ENCODE assay signal across 27 cellular contexts in genomic region chr1:8478566-8478965, GRCh38.
DNase-seq lines count a peak whose midpoint lies in the region; ATAC-seq, FAIRE-seq and TF ChIP-seq lines count a peak whose summit lies in the region.
"Had no signal": no experiment of that assay in that cellular context is flagged by ENCODE, and none has a peak within 500 bp of the region (broad histone marks: within the 10 kb centered on the region; RNA-seq: fewer than 3 reads in every experiment).

No MANE protein-coding gene starts in this region.

- DNase-seq in A673 (ENCODE audit: low spot score) (no peak), IMR-90 (no peak), H1 (ENCODE audit: low read depth in 1 of 2, low spot score in 2 of 2) (no peak), neural progenitor cell (ENCODE audit: low spot score) (no peak), immature natural killer cell (no peak), AG08396 (ENCODE audit: low spot score) (no peak)
- no peak for DNase-seq in activated CD4-positive, alpha-beta T cell treated with anti-CD3 and anti-CD28 coated beads for 36 hours
- DNase-seq: activated CD8-positive, alpha-beta T cell treated with anti-CD3 and anti-CD28 coated beads, Interleukin-2, amount 10 ng/mL, durations not matched to agents 7 days and 5 days; activated T-cell treated with anti-CD3 and anti-CD28 coated beads, Interleukin-2, amount 50 U/mL, for 1 hour; BE2C; effector CD4-positive, alpha-beta T cell; foreskin keratinocyte; GDM1; H7; left lung; midbrain; naive thymus-derived CD8-positive, alpha-beta T cell; NCI-H2081 treated with DMSO at 0.1 percent for 48 hours; NCI-H774; pancreas; stimulated activated CD4-positive, alpha-beta T cell treated with anti-CD3 and anti-CD28 coated beads, Interleukin-15, amount 100 ng/mL, for 24 hours had no signal

- H3K23me2 ChIP-seq in H1 (ENCODE audit: low read depth, low read length): no peaks in the 10 kb centered on the region

- TF ChIP-seq RAD21 in IMR-90 (IDR thresholded peaks at IDR 0.05; ENCODE audit: low read length): no peak
- no peak for TF ChIP-seq RAD21 in H1 (IDR thresholded peaks at IDR 0.05 in 1 of 2, conservative IDR thresholded peaks at IDR 0.05 in 1 of 2; ENCODE audit: low read depth in 2 of 2, low read length in 2 of 2)

- no peak overlapping the region for H2AK5ac ChIP-seq in IMR-90 (ENCODE audit: low read depth, low read length)
- no peak overlapping the region for H2AK5ac ChIP-seq in H1 (ENCODE audit: low read depth, low read length)

- no peak overlapping the region; the same call in 1 of the 2 replicates for H3K14ac ChIP-seq in IMR-90 (replicated peaks; ENCODE audit: low read depth, low read length)
- no peak overlapping the region for H3K14ac ChIP-seq in H1 (ENCODE audit: insufficient read length)

- ATAC-seq in IMR-90 (ENCODE audit: low read depth) (no peak), HG03108 (IDR thresholded peaks at IDR 0.05; ENCODE audit: unreplicated experiment) (no peak)
- no peak for ATAC-seq in activated CD4-positive, alpha-beta T cell treated with anti-CD3 and anti-CD28 coated beads for 36 hours
- ATAC-seq: activated CD4-positive, CD25-positive, alpha-beta regulatory T cell treated with anti-CD3 and anti-CD28 coated beads, Interleukin-2, amount 50 U/mL, for 24 hours; activated CD8-positive, alpha-beta T cell treated with anti-CD3 and anti-CD28 coated beads, Interleukin-2, amount 10 ng/mL, durations not matched to agents 7 days and 5 days; foreskin keratinocyte; left lung; naive thymus-derived CD8-positive, alpha-beta T cell had no signal

- intact Hi-C loops in A673 (cut with micrococcal nuclease; ENCODE audit: unreplicated experiment): no loop called here
- intact Hi-C loops in IMR-90 (cut with micrococcal nuclease): no loop called here
- intact Hi-C loops in activated CD4-positive, alpha-beta T cell treated with anti-CD3 and anti-CD28 coated beads for 36 hours (cut with DNase I, micrococcal nuclease): loop anchor here in 1 of 2 experiments (5.0 kb wide), 1 partner anchor 44 kb away; no protein-coding TSS in a partner anchor

- H3K27me3 Mint-ChIP-seq in neural progenitor cell (ENCODE audit: insufficient read depth, low read depth) (no peaks in the 10 kb centered on the region), immature natural killer cell (ENCODE audit: low read depth in 3 of 3) (peaks cover 4 to 7% (median 6%) of the 10 kb centered on the region in 3 donors)
- no peaks in the 10 kb centered on the region for H3K27me3 Mint-ChIP-seq in activated CD4-positive, alpha-beta T cell treated with anti-CD3 and anti-CD28 coated beads for 36 hours
- H3K27me3 Mint-ChIP-seq: brain; IgD-negative memory B cell; naive thymus-derived CD8-positive, alpha-beta T cell had no signal

- no peak for TF ChIP-seq CTCF in A673 (conservative IDR thresholded peaks at IDR 0.05; ENCODE audit: low read depth, low read length)
- no peak for TF ChIP-seq CTCF in IMR-90 (conservative IDR thresholded peaks at IDR 0.05; ENCODE audit: low read depth, low read length)
- TF ChIP-seq CTCF in H1 (IDR thresholded peaks at IDR 0.05; ENCODE audit: control extremely low read depth in 1 of 3, insufficient read depth in 1 of 3, low read depth in 1 of 3, low read length in 3 of 3): peak in 1 of 3 experiments; percentile 6; a peak in 1 of 4 replicates
- no peak for TF ChIP-seq CTCF in neural progenitor cell (IDR thresholded peaks at IDR 0.05)

- H4K91ac ChIP-seq in IMR-90 (ENCODE audit: insufficient read depth, low read depth, low read length) (peak overlapping the region; percentile 57), H1 (replicated peaks; ENCODE audit: insufficient read length, low read length) (no peak overlapping the region)

- in situ Hi-C loops in IMR-90 (cut with MboI; ENCODE audit: low sequenced_read_pairs): no loop called here

- H3K23ac ChIP-seq in IMR-90 (ENCODE audit: low read depth, low read length) (no peak overlapping the region), H1 (ENCODE audit: insufficient read length) (no peak overlapping the region)

- no peaks in the 10 kb centered on the region for H3F3A ChIP-seq in neural progenitor cell (ENCODE audit: low read depth)

- peaks cover 79% of the 10 kb centered on the region for H3K4me1 ChIP-seq in A673 (ENCODE audit: insufficient read depth, low read length, poor library complexity, severe bottlenecking)
- H3K4me1 ChIP-seq in IMR-90 (ENCODE audit: control insufficient read depth, insufficient read depth, low read length): peaks cover 19% of the 10 kb centered on the region
- H3K4me1 ChIP-seq in H1 (replicated peaks in 1 of 4; ENCODE audit: control insufficient read depth in 3 of 4, insufficient read depth in 4 of 4, low read length in 3 of 4): peaks cover 3 to 8% (median 6%) of the 10 kb centered on the region in 4 experiments; a peak in 6 of 7 replicates
- H3K4me1 ChIP-seq in neural progenitor cell: peaks cover 23% of the 10 kb centered on the region
- H3K4me1 ChIP-seq: BE2C had no signal

- CTCF ChIA-PET in A673 (lab: Charles Lee): no interaction called here
- CTCF ChIA-PET in IMR-90 (lab: Yijun Ruan, JAX): no interaction called here
- CTCF ChIA-PET in H1 (lab: Charles Lee; ENCODE audit: partially characterized antibody): interaction anchor here (0.6 to 4.6 kb wide), 4 partner anchors 9 to 1586 kb away, joined by 3 to 15 read pairs (median 4); no protein-coding TSS in a partner anchor
- CTCF ChIA-PET in activated CD4-positive, alpha-beta T cell treated with anti-CD3 and anti-CD28 coated beads for 36 hours (lab: Charles Lee): interaction anchor here (0.6 to 2.4 kb wide), 5 partner anchors 9 to 245 kb away, joined by 3 to 8 read pairs (median 3); no protein-coding TSS in a partner anchor

- no peak overlapping the region for H3K27ac Mint-ChIP-seq in neural progenitor cell
- H3K27ac Mint-ChIP-seq in activated CD4-positive, alpha-beta T cell treated with anti-CD3 and anti-CD28 coated beads for 36 hours: no peak overlapping the region
- no peak overlapping the region for H3K27ac Mint-ChIP-seq in immature natural killer cell
- H3K27ac Mint-ChIP-seq: activated CD8-positive, alpha-beta T cell treated with anti-CD3 and anti-CD28 coated beads, Interleukin-2, amount 10 ng/mL, durations not matched to agents 7 days and 5 days; IgD-negative memory B cell had no signal

- H4K8ac ChIP-seq in IMR-90 (ENCODE audit: low read depth in 2 of 2, low read length in 2 of 2) (peak overlapping the region in 1 of 2 experiments; percentile 16; a peak in 1 of 4 replicates), H1 (ENCODE audit: extremely low read depth, insufficient read depth, low read length) (no peak overlapping the region)

- H3K9me3 Mint-ChIP-seq in neural progenitor cell: no peaks in the 10 kb centered on the region
- no peaks in the 10 kb centered on the region for H3K9me3 Mint-ChIP-seq in activated CD4-positive, alpha-beta T cell treated with anti-CD3 and anti-CD28 coated beads for 36 hours (ENCODE audit: low read depth)
- no peaks in the 10 kb centered on the region for H3K9me3 Mint-ChIP-seq in immature natural killer cell
- H3K9me3 Mint-ChIP-seq: brain; IgD-negative memory B cell; naive thymus-derived CD8-positive, alpha-beta T cell had no signal

- H3K4me3 ChIP-seq in A673 (ENCODE audit: low read depth, low read length, poor library complexity, severe bottlenecking): no peak overlapping the region
- no peak overlapping the region for H3K4me3 ChIP-seq in IMR-90 (ENCODE audit: insufficient read depth, low read depth, low read length)
- H3K4me3 ChIP-seq in H1 (ENCODE audit: extremely low read depth in 1 of 4, insufficient read depth in 2 of 4, low read depth in 3 of 4, low read length in 4 of 4): no peak overlapping the region
- no peak overlapping the region for H3K4me3 ChIP-seq in neural progenitor cell
- H3K4me3 ChIP-seq: A549, hepatocyte, left lung, pancreas had no signal

- H2BK120ac ChIP-seq in IMR-90 (ENCODE audit: low read depth, low read length) (peak overlapping the region; percentile 5; the same call in 1 of the 2 replicates), H1 (replicated peaks; ENCODE audit: low read depth, low read length) (peak overlapping the region; percentile 38)

- TF ChIP-seq POLR2A in IMR-90 (IDR thresholded peaks at IDR 0.05; ENCODE audit: low read depth, low read length) (no peak), H1 (IDR thresholded peaks at IDR 0.05; ENCODE audit: control extremely low read depth in 1 of 2, low read depth in 2 of 2, low read length in 2 of 2) (no peak)

- H3K4ac ChIP-seq in IMR-90 (ENCODE audit: low read depth, low read length) (peak overlapping the region; percentile 0; the same call in 1 of the 2 replicates), H1 (replicated peaks; ENCODE audit: insufficient read length, low read depth, low read length) (no peak overlapping the region)

- H4K5ac ChIP-seq in IMR-90 (ENCODE audit: low read depth, low read length): no peak overlapping the region; the same call in 1 of the 2 replicates
- no peak overlapping the region for H4K5ac ChIP-seq in H1 (ENCODE audit: insufficient read length, low read depth, low read length)

- no TSS peak for BruUV-seq in A673 (replicated peaks; lab: Mats Ljungman, UMichigan)
- no TSS peak for BruUV-seq in IMR-90 (replicated peaks; lab: Mats Ljungman, UMichigan)

- H3K79me2 ChIP-seq in H1 (ENCODE audit: control insufficient read depth in 1 of 2, insufficient read depth in 2 of 2, low read length in 2 of 2) (peaks cover 0 to 32% of the 10 kb centered on the region in 2 experiments; a peak in 2 of 4 replicates), neural progenitor cell (ENCODE audit: low read depth) (peaks cover 69% of the 10 kb centered on the region)

- H2BK20ac ChIP-seq in IMR-90 (ENCODE audit: low read depth, low read length) (no peak overlapping the region; the same call in 1 of the 2 replicates), H1 (ENCODE audit: low read length) (no peak overlapping the region)

- H3K9me3 ChIP-seq in A673 (ENCODE audit: low read depth, low read length, poor library complexity, severe bottlenecking) (no peaks in the 10 kb centered on the region), IMR-90 (ENCODE audit: control insufficient read depth, insufficient read depth, low read length) (no peaks in the 10 kb centered on the region), H1 (ENCODE audit: insufficient read depth in 2 of 2, low read depth in 1 of 2, low read length in 1 of 2) (no peaks in the 10 kb centered on the region), neural progenitor cell (ENCODE audit: low read depth) (no peaks in the 10 kb centered on the region)
- H3K9me3 ChIP-seq: A549, BE2C, left lung, pancreas had no signal

- no peaks in the 10 kb centered on the region for H3K27me3 ChIP-seq in A673 (replicated peaks; ENCODE audit: insufficient read depth, low read depth, low read length, poor library complexity)
- no peaks in the 10 kb centered on the region for H3K27me3 ChIP-seq in IMR-90 (ENCODE audit: control insufficient read depth, insufficient read depth, low read length)
- no peaks in the 10 kb centered on the region for H3K27me3 ChIP-seq in H1 (replicated peaks in 1 of 4; ENCODE audit: control insufficient read depth in 3 of 4, extremely low read depth in 1 of 4, insufficient read depth in 3 of 4, low read length in 3 of 4)
- no peaks in the 10 kb centered on the region for H3K27me3 ChIP-seq in neural progenitor cell
- H3K27me3 ChIP-seq: BE2C, foreskin keratinocyte, hepatocyte, left lung, pancreas had no signal

- H3K36me3 ChIP-seq in A673 (ENCODE audit: insufficient read depth, low read length, poor library complexity, severe bottlenecking) (no peaks in the 10 kb centered on the region), IMR-90 (ENCODE audit: control insufficient read depth, insufficient read depth, low read length) (no peaks in the 10 kb centered on the region), H1 (ENCODE audit: control insufficient read depth in 2 of 4, insufficient read depth in 4 of 4, low read length in 3 of 4) (no peaks in the 10 kb centered on the region), neural progenitor cell (no peaks in the 10 kb centered on the region)
- H3K36me3 ChIP-seq: BE2C, left lung, pancreas had no signal

- H2AFZ ChIP-seq in IMR-90 (replicated peaks; ENCODE audit: low read length, poor library complexity) (no peak overlapping the region), H1 (ENCODE audit: low read length) (no peak overlapping the region), neural progenitor cell (replicated peaks) (no peak overlapping the region)
- H2AFZ ChIP-seq: hepatocyte had no signal

- no peak for TF ChIP-seq EP300 in H1 (IDR thresholded peaks at IDR 0.05; ENCODE audit: borderline replicate concordance in 1 of 2, low read depth in 2 of 2, low read length in 2 of 2)

- no peak overlapping the region for H3K4me2 ChIP-seq in IMR-90 (ENCODE audit: low read depth, low read length)
- no peak overlapping the region for H3K4me2 ChIP-seq in H1 (ENCODE audit: insufficient read depth in 1 of 2, low read depth in 2 of 2, low read length in 2 of 2)
- H3K4me2 ChIP-seq in neural progenitor cell: no peak overlapping the region
- H3K4me2 ChIP-seq: A549, hepatocyte had no signal

- FAIRE-seq in H1 (lab: Jason Lieb, UNC): no peak
- FAIRE-seq: A549 had no signal

- dilution Hi-C loops in IMR-90 (cut with HindIII; ENCODE audit: low sequenced_read_pairs, unreplicated experiment): no loop called here

- H3K9ac ChIP-seq in IMR-90 (ENCODE audit: low read depth, low read length) (no peak overlapping the region), H1 (replicated peaks in 1 of 4; ENCODE audit: extremely low read depth in 1 of 4, low read depth in 3 of 4, low read length in 3 of 4) (peak overlapping the region in 1 of 4 experiments; percentile 18; a peak in 1 of 7 replicates), neural progenitor cell (no peak overlapping the region)

- H4K20me1 ChIP-seq in IMR-90 (ENCODE audit: insufficient read depth, low read length) (peaks cover 22% of the 10 kb centered on the region; the same call in 1 of the 2 replicates), H1 (replicated peaks in 1 of 2; ENCODE audit: control insufficient read depth in 1 of 2, insufficient read depth in 2 of 2, low read length in 2 of 2) (peaks cover 2 to 3% of the 10 kb centered on the region in 2 experiments), neural progenitor cell (ENCODE audit: low read depth) (peaks cover 46% of the 10 kb centered on the region)

- H3K9me1 ChIP-seq in IMR-90 (ENCODE audit: insufficient read depth, low read length): peaks cover 12% of the 10 kb centered on the region

- no peak overlapping the region for H2BK12ac ChIP-seq in H1 (ENCODE audit: low read depth, low read length)

- H3K79me1 ChIP-seq in IMR-90 (ENCODE audit: low read depth in 1 of 2, low read length in 2 of 2) (peaks cover 13 to 57% of the 10 kb centered on the region in 2 experiments), H1 (ENCODE audit: low read depth, low read length) (no peaks in the 10 kb centered on the region; the same call in 1 of the 2 replicates)

- H3K56ac ChIP-seq in IMR-90 (ENCODE audit: extremely low read depth, insufficient read depth, low read length): no peak overlapping the region
- H3K56ac ChIP-seq in H1 (replicated peaks; ENCODE audit: insufficient read length, low read depth, low read length): no peak overlapping the region

- H3K36me3 Mint-ChIP-seq in neural progenitor cell (peaks cover 2% of the 10 kb centered on the region), immature natural killer cell (peaks cover 0 to 4% (median 3%) of the 10 kb centered on the region in 3 donors)
- no peaks in the 10 kb centered on the region for H3K36me3 Mint-ChIP-seq in activated CD4-positive, alpha-beta T cell treated with anti-CD3 and anti-CD28 coated beads for 36 hours (ENCODE audit: low read depth)

- H3K27ac ChIP-seq in A673 (ENCODE audit: low read depth, low read length, poor library complexity, severe bottlenecking) (peak overlapping the region; percentile 33), IMR-90 (ENCODE audit: insufficient read depth, low read length) (peak overlapping the region; percentile 70; the same call in 1 of the 2 replicates), H1 (ENCODE audit: low read depth, low read length) (no peak overlapping the region), neural progenitor cell (peak overlapping the region; percentile 74)
- H3K27ac ChIP-seq: A549, foreskin keratinocyte, pancreas had no signal

- H2BK5ac ChIP-seq in IMR-90 (ENCODE audit: low read depth, low read length, poor library complexity, severe bottlenecking) (peak overlapping the region; percentile 59), H1 (ENCODE audit: low read depth, low read length) (no peak overlapping the region)

- H2BK15ac ChIP-seq in IMR-90 (ENCODE audit: low read depth, low read length): no peak overlapping the region; the same call in 2 of the 3 replicates
- no peak overlapping the region for H2BK15ac ChIP-seq in H1 (ENCODE audit: low read length)

- H3K4me3 Mint-ChIP-seq in neural progenitor cell: no peak overlapping the region
- no peak overlapping the region for H3K4me3 Mint-ChIP-seq in activated CD4-positive, alpha-beta T cell treated with anti-CD3 and anti-CD28 coated beads for 36 hours
- no peak overlapping the region for H3K4me3 Mint-ChIP-seq in immature natural killer cell
- H3K4me3 Mint-ChIP-seq: activated CD8-positive, alpha-beta T cell treated with anti-CD3 and anti-CD28 coated beads, Interleukin-2, amount 10 ng/mL, durations not matched to agents 7 days and 5 days; brain; IgD-negative memory B cell; naive thymus-derived CD8-positive, alpha-beta T cell had no signal

- POLR2A ChIA-PET in A673 (lab: Charles Lee; ENCODE audit: low non-redundant PET) (no interaction called here), IMR-90 (lab: Charles Lee; ENCODE audit: unreplicated experiment) (interaction anchor here (1.3 kb wide), 1 partner anchor 15 kb away, joined by 14 read pairs; no protein-coding TSS in a partner anchor), H1 (lab: Charles Lee; ENCODE audit: partially characterized antibody) (interaction anchor here (1.4 to 1.7 kb wide), 2 partner anchors 9 to 13 kb away, joined by 3 to 5 read pairs; no protein-coding TSS in a partner anchor)
- POLR2A ChIA-PET in activated CD4-positive, alpha-beta T cell treated with anti-CD3 and anti-CD28 coated beads for 36 hours (lab: Charles Lee): interaction anchor here (0.5 to 1.2 kb wide), 3 partner anchors 47 to 398 kb away, joined by 3 to 6 read pairs (median 3); no protein-coding TSS in a partner anchor

- H2AK9ac ChIP-seq in IMR-90 (replicated peaks; ENCODE audit: low read depth, low read length, poor library complexity): no peak overlapping the region

- peaks cover 50% of the 10 kb centered on the region for H3K4me1 Mint-ChIP-seq in neural progenitor cell
- peaks cover 39% of the 10 kb centered on the region for H3K4me1 Mint-ChIP-seq in activated CD4-positive, alpha-beta T cell treated with anti-CD3 and anti-CD28 coated beads for 36 hours
- peaks cover 12 to 29% of the 10 kb centered on the region in 2 donors for H3K4me1 Mint-ChIP-seq in immature natural killer cell

- peak overlapping the region; percentile 42 for H3K18ac ChIP-seq in IMR-90 (ENCODE audit: low read depth, low read length)
- H3K18ac ChIP-seq in H1 (ENCODE audit: extremely low read depth, low read length): no peak overlapping the region

Comparison
In these comparisons a context has a peak if more than half of its experiments do, and no peak if none do; other contexts are left out.
1. CTCF ChIA-PET loops: an anchor here in H1 (0.6 to 4.6 kb wide) and activated CD4-positive, alpha-beta T cell treated with anti-CD3 and anti-CD28 coated beads for 36 hours (0.6 to 2.4 kb wide); none called in A673 and IMR-90.